Comparison of ENCODE assay signal across 9 cellular contexts in the genomic region with DNA sequence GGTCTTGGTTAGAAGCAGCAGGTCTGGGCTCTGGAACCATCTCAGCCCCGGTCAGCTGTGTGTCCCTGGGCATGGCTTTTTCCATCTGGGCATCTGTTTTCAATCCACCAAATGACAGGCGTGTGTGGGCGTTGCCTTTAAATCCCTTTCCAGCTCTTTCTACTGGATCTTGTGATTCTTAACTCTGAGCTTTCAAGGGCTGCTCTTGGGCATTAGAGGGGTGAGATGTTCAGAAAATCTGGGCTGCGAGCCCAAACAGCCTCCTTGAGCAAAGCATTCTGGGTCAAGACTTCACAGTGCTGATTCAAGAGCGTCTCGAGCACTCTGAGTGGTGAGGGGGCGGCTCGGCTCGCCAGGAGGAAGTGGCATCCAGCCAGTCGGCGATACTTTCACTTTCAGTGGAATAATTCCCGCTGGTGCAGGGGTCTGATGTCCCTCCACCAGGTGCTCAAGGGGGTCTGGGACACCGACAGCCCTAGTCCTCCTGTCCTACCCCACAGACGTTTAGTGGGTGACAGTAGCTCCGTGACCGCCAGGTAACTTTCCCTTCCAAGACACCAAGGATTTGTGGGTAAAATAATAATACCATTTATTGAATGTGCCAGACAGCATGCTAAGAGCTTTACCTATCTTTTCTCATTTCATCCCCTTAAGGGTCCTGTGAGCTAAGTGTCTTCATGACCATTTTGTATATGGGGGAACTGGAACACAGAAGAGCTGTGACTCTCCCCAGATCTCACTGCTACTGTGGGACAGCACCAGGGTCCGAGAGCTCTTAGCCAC.
A peak's percentile ranks its signal among the peaks of the same experiment; 100 is the strongest.
DNase-seq lines count a peak whose midpoint lies in the region; ATAC-seq lines count a peak whose summit lies in the region.
"Had no signal": no experiment of that assay in that cellular context is flagged by ENCODE, and none has a peak within 500 bp of the region (broad histone marks: within the 10 kb centered on the region; RNA-seq: fewer than 3 reads in every experiment).

No MANE protein-coding gene starts in this region.

- H3K27me3 ChIP-seq in Karpas-422 (ENCODE audit: low read length), result no peaks in the 10 kb centered on the region

- H3K4me3 ChIP-seq in Karpas-422 (ENCODE audit: low read length), result peak overlapping the region; percentile 78

- ATAC-seq in GM21529 (IDR thresholded peaks at IDR 0.05; ENCODE audit: unreplicated experiment) (peak; percentile 64), GM18873 (IDR thresholded peaks at IDR 0.05; ENCODE audit: low FRiP score, unreplicated experiment) (no peak)

- peak; percentile 6 for DNase-seq in DMS114 treated with DMSO at 0.1 percent for 48 hours (lab: John Stamatoyannopoulos, UW; ENCODE audit: unreplicated experiment)
- DNase-seq in Karpas-422, result peak; percentile 93
- DNase-seq in T-helper 22 cell (ENCODE audit: low read depth), result peak; percentile 25
- DNase-seq in astrocyte of the hippocampus (ENCODE audit: low read depth, low spot score), result peak; percentile 95
- peak; percentile 99 for DNase-seq in iris pigment epithelial cell (ENCODE audit: low read depth)
- peak; percentile 61 for DNase-seq in stimulated activated CD4-positive, alpha-beta T cell treated with anti-CD3 and anti-CD28 coated beads, Interleukin-12 subunit alpha, Interleukin-12 subunit beta, amount 100 ng/mL, for 4 hours

- H3K9me2 ChIP-seq in Karpas-422 (replicated peaks; ENCODE audit: insufficient read depth, low read length), result no peaks in the 10 kb centered on the region

- H3K9ac ChIP-seq in Karpas-422 (ENCODE audit: low read length), result peak overlapping the region; percentile 76

- H2AFZ ChIP-seq in Karpas-422 (ENCODE audit: low read length), result peak overlapping the region; percentile 95

- no peaks in the 10 kb centered on the region for H4K20me1 ChIP-seq in Karpas-422 (ENCODE audit: insufficient read depth, low read depth, low read length)

- peak overlapping the region; percentile 84 for H3K4me2 ChIP-seq in Karpas-422 (ENCODE audit: low read depth, low read length, poor library complexity, severe bottlenecking)

- no peaks in the 10 kb centered on the region for H3K36me3 ChIP-seq in Karpas-422 (ENCODE audit: insufficient read depth, low read length)

- H3K79me2 ChIP-seq in Karpas-422 (ENCODE audit: low read length), result no peaks in the 10 kb centered on the region

- H3K27ac ChIP-seq in Karpas-422 (ENCODE audit: low read length), result peak overlapping the region; percentile 38; the same call in 1 of the 2 replicates
- H3K27ac ChIP-seq: epithelial cell of prostate had no signal

- peaks cover 39% of the 10 kb centered on the region for H3K4me1 ChIP-seq in Karpas-422 (ENCODE audit: low read length)

- H3K9me3 ChIP-seq in Karpas-422 (ENCODE audit: low read length), result no peaks in the 10 kb centered on the region

Comparison
In these comparisons a context has a peak if more than half of its experiments do, and no peak if none do; other contexts are left out.
1. DNase-seq: peak in every context shown above with its lines; median percentile 99 in iris pigment epithelial cell; 95 in astrocyte of the hippocampus; 93 in Karpas-422; 61 in stimulated activated CD4-positive, alpha-beta T cell treated with anti-CD3 and anti-CD28 coated beads, Interleukin-12 subunit alpha, Interleukin-12 subunit beta, amount 100 ng/mL, for 4 hours; 25 in T-helper 22 cell; 6 in DMS114 treated with DMSO at 0.1 percent for 48 hours.